In the genomic region with DNA sequence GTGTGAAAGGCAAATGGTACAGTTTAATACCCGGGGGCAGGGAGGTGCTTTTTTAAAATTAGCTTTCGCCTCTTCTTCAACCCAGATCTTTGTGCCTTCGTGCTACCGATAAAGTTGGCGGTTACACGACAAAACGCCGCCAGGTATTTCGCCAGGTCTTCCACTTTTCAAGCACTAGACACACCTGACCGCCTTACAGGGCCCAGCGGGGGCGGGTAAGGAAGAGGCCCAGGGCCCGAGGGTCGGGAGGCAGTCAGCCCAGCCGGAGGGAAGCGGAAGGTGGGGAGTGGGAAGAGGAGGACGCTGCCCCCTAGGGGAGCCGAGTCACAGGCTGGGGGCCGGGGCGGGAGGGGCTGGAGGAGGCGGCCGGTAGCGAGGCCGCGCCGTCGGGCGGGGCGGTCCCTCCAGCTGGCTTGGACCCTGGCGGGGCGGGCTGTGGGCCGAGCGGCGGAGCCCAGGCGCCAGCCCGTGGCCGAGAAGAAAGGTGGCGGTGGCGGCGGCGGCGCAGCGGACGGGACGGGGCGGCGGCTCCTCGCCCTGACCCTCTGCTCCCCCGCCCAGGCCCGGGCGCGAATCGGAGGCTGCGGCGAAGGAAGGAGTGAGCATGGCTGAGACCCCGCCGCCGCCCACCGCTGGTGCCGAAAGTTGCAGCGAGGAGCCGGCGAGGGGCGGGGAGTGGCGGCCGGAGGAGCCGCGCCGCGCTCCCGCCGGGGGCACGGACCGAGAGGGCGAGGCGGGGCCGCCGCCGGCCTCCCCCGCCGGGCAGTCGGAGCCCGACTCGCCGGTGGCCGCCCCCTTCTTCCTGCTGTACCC, we compare ENCODE assay signal across 8 cellular contexts. TPM values are rescaled to one million over a fixed set of nuclear protein-coding genes. Genes with fewer than 3 reads are reported as not detected.
DNase-seq lines count a peak whose midpoint lies in the region; ATAC-seq and TF ChIP-seq lines count a peak whose summit lies in the region.

No MANE protein-coding gene starts in this region.

- no peaks in the 10 kb centered on the region for H3K9me2 ChIP-seq in HCT116 (ENCODE audit: insufficient read depth)

- RAD21 ChIA-PET in HCT116 (lab: Charles Lee; ENCODE audit: low non-redundant PET in 1 of 2, low total read pairs in 2 of 2, uncharacterized antibody in 2 of 2, unreplicated experiment in 2 of 2), result no interaction called here

- H3K4me2 ChIP-seq in HCT116 (ENCODE audit: low read length), result peak overlapping the region; percentile 79

- 1% methylated on average over 67 to 85 of the region's 86 CpGs for WGBS in heart right ventricle, 2 donors

- peak in 2 of 3 experiments; percentile 37 to 44; a peak in 3 of 6 replicates for TF ChIP-seq CTCF in HCT116 (IDR thresholded peaks at IDR 0.05 in 2 of 3, conservative IDR thresholded peaks at IDR 0.05 in 1 of 3; ENCODE audit: borderline replicate concordance in 1 of 3, insufficient read depth in 1 of 3, low read depth in 2 of 3, low read length in 2 of 3)
- TF ChIP-seq CTCF in heart right ventricle (IDR thresholded peaks at IDR 0.05), result peak in 8 of 9 donors; percentile 8 to 66 (median 38)

- CTCF ChIA-PET in HCT116 (lab: Charles Lee), result interaction anchor here (1.0 to 1.3 kb wide), 3 partner anchors 14 to 32 kb away, joined by 3 to 5 read pairs (median 3); no protein-coding TSS in a partner anchor

- DNase-seq in HCT116 (ENCODE audit: low read depth, low spot score), result peak; percentile 42
- DNase-seq in MG63, result peak; percentile 80
- DNase-seq in SW480 (ENCODE audit: low spot score), result peak; percentile 65
- peak; percentile 56 for DNase-seq in amniotic epithelial cell (ENCODE audit: low read depth)
- peak; percentile 86 to 87 for DNase-seq in heart right ventricle
- peak; percentile 43 to 95 (median 68) for DNase-seq in posterior cingulate gyrus
- DNase-seq in SIG-M5 treated with dmso at 0.1 percent for 504 hours (lab: John Stamatoyannopoulos, UW; ENCODE audit: unreplicated experiment), result no peak

- no peaks in the 10 kb centered on the region for H3K9me3 ChIP-seq in HCT116 (ENCODE audit: control insufficient read depth in 1 of 2, insufficient read depth in 1 of 2, low read depth in 1 of 2, low read length in 2 of 2)
- H3K9me3 ChIP-seq in MG63, result no peaks in the 10 kb centered on the region
- no peaks in the 10 kb centered on the region for H3K9me3 ChIP-seq in heart right ventricle

- TF ChIP-seq POLR2A in GM10847 (IDR thresholded peaks at IDR 0.05; ENCODE audit: extremely low read depth, insufficient read length) (peak; percentile 19), HCT116 (IDR thresholded peaks at IDR 0.05; ENCODE audit: borderline replicate concordance, extremely low read depth, insufficient read depth, insufficient read length) (no peak)

- H3K4me3 ChIP-seq in HCT116 (replicated peaks in 1 of 2; ENCODE audit: low read depth in 1 of 2, low read length in 2 of 2) (peak overlapping the region; percentile 64 to 70), MG63 (peak overlapping the region; percentile 66), heart right ventricle (peak overlapping the region; percentile 59 to 96 (median 84))

- peak; percentile 79 for ATAC-seq in HCT116
- ATAC-seq in heart right ventricle, result peak; percentile 87 to 93 (median 90)

- peak overlapping the region; percentile 62 for H2AFZ ChIP-seq in HCT116 (ENCODE audit: low read depth, low read length, poor library complexity, severe bottlenecking)

- H3K27me3 ChIP-seq in HCT116 (ENCODE audit: insufficient read depth, low read length) (no peaks in the 10 kb centered on the region), MG63 (no peaks in the 10 kb centered on the region), heart right ventricle (no peaks in the 10 kb centered on the region)

- no peaks in the 10 kb centered on the region for H4K20me1 ChIP-seq in HCT116 (ENCODE audit: insufficient read depth)

- H3K9ac ChIP-seq in HCT116 (ENCODE audit: low read length), result peak overlapping the region; percentile 77

- H3K4me1 ChIP-seq in HCT116 (ENCODE audit: control insufficient read depth in 1 of 2, insufficient read depth in 2 of 2, low read length in 2 of 2) (peaks cover 19 to 27% of the 10 kb centered on the region in 2 experiments), heart right ventricle (peaks cover 3 to 33% (median 17%) of the 10 kb centered on the region in 9 donors)

- H3K79me2 ChIP-seq in HCT116 (ENCODE audit: insufficient read depth, low read length), result peaks cover 34% of the 10 kb centered on the region

- no peaks in the 10 kb centered on the region for H3K36me3 ChIP-seq in HCT116 (ENCODE audit: control insufficient read depth in 1 of 2, insufficient read depth in 2 of 2, low read length in 2 of 2)
- H3K36me3 ChIP-seq in MG63, result no peaks in the 10 kb centered on the region
- no peaks in the 10 kb centered on the region for H3K36me3 ChIP-seq in heart right ventricle

- BruUV-seq in HCT116 (replicated peaks; lab: Mats Ljungman, UMichigan), result no TSS peak

- H3K27ac ChIP-seq in HCT116 (ENCODE audit: low read depth, low read length) (peak overlapping the region; percentile 95), heart right ventricle (peak overlapping the region; percentile 77 to 99 (median 97))

- POLR2A ChIA-PET in HCT116 (lab: Charles Lee), result interaction anchor here (1.3 to 2.1 kb wide), 4 partner anchors 11 to 120 kb away, joined by 3 to 11 read pairs (median 4); no protein-coding TSS in a partner anchor

- TF ChIP-seq RAD21 in HCT116 (IDR thresholded peaks at IDR 0.05; ENCODE audit: low read depth), result peak; percentile 23; the same call in 1 of the 2 replicates

- intact Hi-C loops in HCT116 (cut with micrococcal nuclease), result loop anchor here (2.0 kb wide), 1 partner anchor 16 kb away; a partner anchor contains a TSS
- intact Hi-C loops in heart right ventricle (cut with DNase I), result loop anchor here in 7 of 10 donors (1.0 to 10.0 kb wide), 4 partner anchors 16 to 130 kb away; a partner anchor contains a TSS
- intact Hi-C loops in posterior cingulate gyrus (cut with DNase I), result loop anchor here (2.0 kb wide), 2 partner anchors 16 kb away; a partner anchor contains a TSS

TF ChIP-seq in HCT116, 20 proteins besides CTCF, POLR2A, EP300 and RAD21 (continues in another document):
- TF ChIP-seq, protein P1, sequence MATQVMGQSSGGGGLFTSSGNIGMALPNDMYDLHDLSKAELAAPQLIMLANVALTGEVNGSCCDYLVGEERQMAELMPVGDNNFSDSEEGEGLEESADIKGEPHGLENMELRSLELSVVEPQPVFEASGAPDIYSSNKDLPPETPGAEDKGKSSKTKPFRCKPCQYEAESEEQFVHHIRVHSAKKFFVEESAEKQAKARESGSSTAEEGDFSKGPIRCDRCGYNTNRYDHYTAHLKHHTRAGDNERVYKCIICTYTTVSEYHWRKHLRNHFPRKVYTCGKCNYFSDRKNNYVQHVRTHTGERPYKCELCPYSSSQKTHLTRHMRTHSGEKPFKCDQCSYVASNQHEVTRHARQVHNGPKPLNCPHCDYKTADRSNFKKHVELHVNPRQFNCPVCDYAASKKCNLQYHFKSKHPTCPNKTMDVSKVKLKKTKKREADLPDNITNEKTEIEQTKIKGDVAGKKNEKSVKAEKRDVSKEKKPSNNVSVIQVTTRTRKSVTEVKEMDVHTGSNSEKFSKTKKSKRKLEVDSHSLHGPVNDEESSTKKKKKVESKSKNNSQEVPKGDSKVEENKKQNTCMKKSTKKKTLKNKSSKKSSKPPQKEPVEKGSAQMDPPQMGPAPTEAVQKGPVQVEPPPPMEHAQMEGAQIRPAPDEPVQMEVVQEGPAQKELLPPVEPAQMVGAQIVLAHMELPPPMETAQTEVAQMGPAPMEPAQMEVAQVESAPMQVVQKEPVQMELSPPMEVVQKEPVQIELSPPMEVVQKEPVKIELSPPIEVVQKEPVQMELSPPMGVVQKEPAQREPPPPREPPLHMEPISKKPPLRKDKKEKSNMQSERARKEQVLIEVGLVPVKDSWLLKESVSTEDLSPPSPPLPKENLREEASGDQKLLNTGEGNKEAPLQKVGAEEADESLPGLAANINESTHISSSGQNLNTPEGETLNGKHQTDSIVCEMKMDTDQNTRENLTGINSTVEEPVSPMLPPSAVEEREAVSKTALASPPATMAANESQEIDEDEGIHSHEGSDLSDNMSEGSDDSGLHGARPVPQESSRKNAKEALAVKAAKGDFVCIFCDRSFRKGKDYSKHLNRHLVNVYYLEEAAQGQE (IDR thresholded peaks at IDR 0.05; ENCODE audit: low read depth), result no peak
- TF ChIP-seq SIN3A (IDR thresholded peaks at IDR 0.05; ENCODE audit: low read depth) (peak; percentile 38; the same call in 1 of the 2 replicates), JUND (IDR thresholded peaks at IDR 0.05) (no peak), FOSL1 (IDR thresholded peaks at IDR 0.05; ENCODE audit: low read depth) (no peak; the same call in 1 of the 2 replicates), TCF7L2 (IDR thresholded peaks at IDR 0.05; ENCODE audit: borderline replicate concordance, extremely low read depth, insufficient read depth, insufficient read length) (peak; percentile 13), EGR1 (IDR thresholded peaks at IDR 0.05; ENCODE audit: low read depth) (peak; percentile 57; the same call in 1 of the 2 replicates), POLR2AphosphoS5 (IDR thresholded peaks at IDR 0.05; ENCODE audit: low read depth, low read length) (peak; percentile 64), SRF (IDR thresholded peaks at IDR 0.05; ENCODE audit: low read depth) (no peak), YY1 (IDR thresholded peaks at IDR 0.05; ENCODE audit: extremely low read depth, insufficient replicate concordance, low read depth, low read length) (peak; percentile 12), CBX3 (IDR thresholded peaks at IDR 0.05; ENCODE audit: low read depth) (no peak), ZNF274 (IDR thresholded peaks at IDR 0.05; ENCODE audit: low read depth, low read length) (no peak), ELF1 (IDR thresholded peaks at IDR 0.05; ENCODE audit: borderline replicate concordance, low read depth) (no peak)

RNA-seq across cellular contexts. Expression of a gene that starts 16.2 kb away (rescaled TPM):
- 33.7 TPM for total RNA-seq in HCT116 (2021; ENCODE audit: unreplicated experiment)
- 28.3 and 30.6 TPM in 2 replicates for polyA plus RNA-seq in HCT116 (2012)
- total RNA-seq in MG63 (2014; rRNA removed; shearing (Covaris generic); ENCODE audit: low replicate concordance), result 3.0 and 6.4 TPM in 2 replicates
- 10 to 100 TPM; 13.9 to 20.4 (median 18.5) TPM for total RNA-seq in heart right ventricle
- polyA plus RNA-seq in heart right ventricle, result 10 to 100 TPM; 12.9 to 16.0 TPM

RNA-seq across cellular contexts. Expression of a gene that starts 17.2 kb away (rescaled TPM):
- total RNA-seq in HCT116 (2021; ENCODE audit: unreplicated experiment), result 32.9 TPM
- 9.0 and 9.6 TPM in 2 replicates for polyA plus RNA-seq in HCT116 (2012)
- 7.8 and 38.6 TPM in 2 replicates for total RNA-seq in MG63 (2014; rRNA removed; shearing (Covaris generic); ENCODE audit: low replicate concordance)
- total RNA-seq in heart right ventricle, result 10 to 100 TPM; 13.2 to 28.7 (median 21.7) TPM
- polyA plus RNA-seq in heart right ventricle, result 10 to 100 TPM; 13.5 to 24.0 TPM

RNA-seq across cellular contexts. Expression of a gene that starts 38.2 kb away (rescaled TPM):
- total RNA-seq in HCT116 (2021; ENCODE audit: unreplicated experiment), result 0.79 TPM
- 0.32 TPM in 1 of 2 replicates, not detected in the other for polyA plus RNA-seq in HCT116 (2012)
- total RNA-seq in MG63 (2014; rRNA removed; shearing (Covaris generic); ENCODE audit: low replicate concordance), result not detected in 2 replicates
- 10 to 100 TPM in 2 of 10 donors, 1 to 10 TPM in 6, under 1 TPM in 2; 0.57 to 55.4 (median 3.8) TPM for total RNA-seq in heart right ventricle
- 1 to 10 TPM in 1 of 2 donors, under 1 TPM in 1; 0.74 to 1.1 TPM for polyA plus RNA-seq in heart right ventricle
